ENCODE assay signal across 8 cellular contexts in the genomic region with DNA sequence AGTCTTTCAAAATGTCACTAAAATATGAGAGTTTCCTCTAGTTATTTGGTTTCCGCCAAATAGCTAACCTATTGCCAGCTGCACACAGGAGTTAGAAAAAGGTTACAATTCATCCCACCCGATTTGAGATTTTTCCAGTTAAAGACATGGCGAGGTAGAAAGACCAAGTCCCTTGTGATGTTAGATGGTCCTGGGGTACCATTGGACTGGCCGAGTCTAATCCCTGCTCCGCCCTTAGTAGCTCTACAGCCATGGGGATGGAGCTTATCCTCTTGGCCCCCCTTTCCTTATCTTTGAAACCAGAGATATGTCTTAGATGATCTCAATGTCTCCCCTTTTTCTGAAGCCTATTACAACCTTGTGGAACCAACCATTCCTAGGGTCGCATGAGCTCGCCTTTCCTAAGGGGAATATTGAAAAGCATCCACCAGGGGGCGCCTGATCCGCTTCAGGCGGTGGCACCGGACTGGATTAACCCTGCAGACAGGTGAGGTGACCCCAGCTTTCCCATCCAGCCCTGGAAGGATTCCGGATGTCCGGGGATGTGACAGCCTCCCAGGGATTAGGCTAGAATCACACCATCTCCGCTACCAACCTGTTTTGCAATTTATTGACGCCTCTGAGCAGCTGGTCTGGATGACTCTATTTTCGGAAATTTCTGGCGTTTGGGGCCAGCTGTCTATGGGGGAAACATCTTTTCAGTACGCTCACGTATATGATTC.
DNase-seq lines count a peak whose midpoint lies in the region; ATAC-seq and FAIRE-seq lines count a peak whose summit lies in the region.

No MANE protein-coding gene starts in this region.

- no peak for ATAC-seq in sciatic nerve
- no peak for ATAC-seq in HG03025 (IDR thresholded peaks at IDR 0.05; ENCODE audit: low FRiP score, unreplicated experiment)

- FAIRE-seq in HTR-8/SVneo (lab: Jason Lieb, UNC) = no peak

- peak; percentile 30 for DNase-seq in COR-L47 (lab: John Stamatoyannopoulos, UW)
- DNase-seq in HTR-8/SVneo (ENCODE audit: insufficient read length, low spot score) = peak; percentile 66
- DNase-seq in RPMI8226 = peak; percentile 78
- DNase-seq in activated T-helper 1 cell treated with anti-CD3 and anti-CD28 coated beads, Interleukin-2, amount 50 U/mL, for 16 hours (ENCODE audit: low read depth in 1 of 2, low spot score in 1 of 2) = peak; percentile 26 to 41
- DNase-seq in glomerular visceral epithelial cell (ENCODE audit: extremely low spot score) = peak; percentile 59
- DNase-seq in sciatic nerve (ENCODE audit: low spot score) = peak; percentile 75
- DNase-seq in NCI-H1436 treated with DMSO at 0.1 percent for 48 hours (lab: John Stamatoyannopoulos, UW) = no peak

- intact Hi-C loops in sciatic nerve (cut with DNase I) = no loop called here
